Comparison of ENCODE assay signal across 17 cellular contexts in genomic region chr3:150447631-150448465, GRCh38. TPM values are rescaled to one million over a fixed set of nuclear protein-coding genes. Genes with fewer than 3 reads are reported as not detected.
DNase-seq lines count a peak whose midpoint lies in the region; ATAC-seq and TF ChIP-seq lines count a peak whose summit lies in the region.
"Had no signal": no experiment of that assay in that cellular context is flagged by ENCODE, and none has a peak within 500 bp of the region (broad histone marks: within the 10 kb centered on the region; RNA-seq: fewer than 3 reads in every experiment).

No MANE protein-coding gene starts in this region.

- no peak overlapping the region for H3K27ac ChIP-seq in CD8-positive, alpha-beta T cell (ENCODE audit: low read depth, low read length)
- no peak overlapping the region for H3K27ac ChIP-seq in naive thymus-derived CD4-positive, alpha-beta T cell (ENCODE audit: low read depth, low read length)

- no peak for DNase-seq in CD8-positive, alpha-beta T cell
- DNase-seq in NCI-H69 (lab: John Stamatoyannopoulos, UW) = peak; percentile 3
- peak; percentile 54 for DNase-seq in dermis blood vessel endothelial cell
- no peak for DNase-seq in naive thymus-derived CD4-positive, alpha-beta T cell
- DNase-seq in T-helper 1 cell = no peak
- DNase-seq in G401 (ENCODE audit: low spot score) = no peak
- DNase-seq in NCI-H1092 treated with DMSO at 0.1 percent for 48 hours (lab: John Stamatoyannopoulos, UW) = no peak
- DNase-seq: activated CD4-positive, CD25-positive, alpha-beta regulatory T cell treated with anti-CD3 and anti-CD28 coated beads, Interleukin-2, amount 50 U/mL, for 72 hours; activated T-cell treated with anti-CD3 and anti-CD28 coated beads, Interleukin-2, amount 50 U/mL, for 48 hours; CD4-positive, alpha-beta T cell; NCI-H1048; NCI-H510A treated with DMSO at 0.1 percent for 48 hours; SHP77 treated with DMSO at 0.1 percent for 48 hours had no signal

- in situ Hi-C loops in G401 (cut with HindIII; ENCODE audit: low sequenced_read_pairs) = no loop called here

- H3K4me1 ChIP-seq in CD8-positive, alpha-beta T cell (ENCODE audit: insufficient read depth, low read length) = no peaks in the 10 kb centered on the region
- peaks cover 3 to 4% of the 10 kb centered on the region in 2 donors for H3K4me1 ChIP-seq in naive thymus-derived CD4-positive, alpha-beta T cell (ENCODE audit: control insufficient read depth in 2 of 2, insufficient read depth in 2 of 2, low read length in 2 of 2)

- H3K4me1 Mint-ChIP-seq in CD8-positive, alpha-beta T cell (ENCODE audit: low read depth) = peaks cover 49% of the 10 kb centered on the region
- H3K4me1 Mint-ChIP-seq in naive thymus-derived CD4-positive, alpha-beta T cell = peaks cover 19 to 59% (median 52%) of the 10 kb centered on the region in 7 donors

- no peaks in the 10 kb centered on the region for H3K27me3 ChIP-seq in CD8-positive, alpha-beta T cell (ENCODE audit: insufficient read depth, low read length)
- no peaks in the 10 kb centered on the region for H3K27me3 ChIP-seq in naive thymus-derived CD4-positive, alpha-beta T cell (ENCODE audit: control insufficient read depth in 2 of 2, insufficient read depth in 2 of 2, low read length in 2 of 2)

- H3K4me3 Mint-ChIP-seq in CD8-positive, alpha-beta T cell = no peak overlapping the region
- no peak overlapping the region for H3K4me3 Mint-ChIP-seq in naive thymus-derived CD4-positive, alpha-beta T cell
- H3K4me3 Mint-ChIP-seq: brain; CD4-positive, alpha-beta T cell; neural crest cell had no signal

- no peak for TF ChIP-seq CTCF in CD8-positive, alpha-beta T cell (IDR thresholded peaks at IDR 0.05)

- no peak for ATAC-seq in CD8-positive, alpha-beta T cell
- no peak for ATAC-seq in naive thymus-derived CD4-positive, alpha-beta T cell
- no peak for ATAC-seq in HG02884 (IDR thresholded peaks at IDR 0.05; ENCODE audit: unreplicated experiment)
- ATAC-seq: esophagus mucosa had no signal

- no peaks in the 10 kb centered on the region for H3K36me3 ChIP-seq in CD8-positive, alpha-beta T cell (ENCODE audit: insufficient read depth, low read length)
- no peaks in the 10 kb centered on the region for H3K36me3 ChIP-seq in naive thymus-derived CD4-positive, alpha-beta T cell (ENCODE audit: control insufficient read depth in 2 of 3, insufficient read depth in 3 of 3, low read length in 3 of 3)

- H3K36me3 Mint-ChIP-seq in CD8-positive, alpha-beta T cell = peaks cover 6% of the 10 kb centered on the region
- H3K36me3 Mint-ChIP-seq in naive thymus-derived CD4-positive, alpha-beta T cell = peaks cover 0 to 11% (median 0%) of the 10 kb centered on the region in 5 donors

- intact Hi-C loops in CD8-positive, alpha-beta T cell (cut with DNase I, micrococcal nuclease) = loop anchor here (5.0 kb wide), 1 partner anchor 36 kb away; no protein-coding TSS in a partner anchor
- intact Hi-C loops in naive thymus-derived CD4-positive, alpha-beta T cell (cut with micrococcal nuclease) = loop anchor here in 1 of 2 donors (2.0 kb wide), 1 partner anchor 13 kb away; no protein-coding TSS in a partner anchor

- no peaks in the 10 kb centered on the region for H3K9me3 Mint-ChIP-seq in CD8-positive, alpha-beta T cell
- no peaks in the 10 kb centered on the region for H3K9me3 Mint-ChIP-seq in naive thymus-derived CD4-positive, alpha-beta T cell
- H3K9me3 Mint-ChIP-seq: brain; CD4-positive, alpha-beta T cell; neural crest cell had no signal

- peak overlapping the region; percentile 28 for H3K27ac Mint-ChIP-seq in CD8-positive, alpha-beta T cell
- peak overlapping the region in 5 of 9 donors; percentile 0 to 38 (median 17) for H3K27ac Mint-ChIP-seq in naive thymus-derived CD4-positive, alpha-beta T cell
- H3K27ac Mint-ChIP-seq: CD4-positive, alpha-beta T cell had no signal

- CTCF ChIA-PET in CD8-positive, alpha-beta T cell (lab: Charles Lee) = no interaction called here
- CTCF ChIA-PET in naive thymus-derived CD4-positive, alpha-beta T cell (lab: Charles Lee) = interaction anchor here (0.7 kb wide), 1 partner anchor 10 kb away, joined by 3 read pairs; no protein-coding TSS in a partner anchor

- H3K9me3 ChIP-seq in CD8-positive, alpha-beta T cell (ENCODE audit: low read length) = no peaks in the 10 kb centered on the region
- H3K9me3 ChIP-seq in naive thymus-derived CD4-positive, alpha-beta T cell (ENCODE audit: control insufficient read depth in 2 of 3, low read length in 3 of 3) = no peaks in the 10 kb centered on the region

- POLR2A ChIA-PET in CD8-positive, alpha-beta T cell (lab: Charles Lee) = no interaction called here
- POLR2A ChIA-PET in naive thymus-derived CD4-positive, alpha-beta T cell (lab: Charles Lee) = interaction anchor here (1.3 kb wide), 1 partner anchor 39 kb away, joined by 3 read pairs; no protein-coding TSS in a partner anchor

- H3K4me3 ChIP-seq in CD8-positive, alpha-beta T cell (ENCODE audit: low read depth, low read length) = no peak overlapping the region
- no peak overlapping the region for H3K4me3 ChIP-seq in naive thymus-derived CD4-positive, alpha-beta T cell (ENCODE audit: low read length)

- no peaks in the 10 kb centered on the region for H3K27me3 Mint-ChIP-seq in CD8-positive, alpha-beta T cell (ENCODE audit: low read depth)
- H3K27me3 Mint-ChIP-seq in naive thymus-derived CD4-positive, alpha-beta T cell = no peaks in the 10 kb centered on the region
- H3K27me3 Mint-ChIP-seq: brain; CD4-positive, alpha-beta T cell had no signal

RNA-seq across cellular contexts. Expression of gene TSC22D2, which starts 39.8 kb away (rescaled TPM):
- total RNA-seq in CD8-positive, alpha-beta T cell = 10 to 100 TPM; 49.3 to 51.7 TPM
- 7.0 and 7.4 TPM in 2 replicates for total RNA-seq in dermis blood vessel endothelial cell
- 10 to 100 TPM; 17.9 to 42.1 (median 27.3) TPM for total RNA-seq in naive thymus-derived CD4-positive, alpha-beta T cell
- 10 to 100 TPM in 1 of 2 donors, 1 to 10 TPM in 1; 6.6 to 12.7 TPM for polyA plus RNA-seq in naive thymus-derived CD4-positive, alpha-beta T cell
- 2.3 and 10.4 TPM in 2 replicates for total RNA-seq in G401 (2014; rRNA removed; shearing (Covaris generic))

Comparison
In these comparisons a context has a peak if more than half of its experiments do, and no peak if none do; other contexts are left out.
1. DNase-seq: peak in NCI-H69 (single experiment) and dermis blood vessel endothelial cell (single experiment); none in CD8-positive, alpha-beta T cell (0 of 7), naive thymus-derived CD4-positive, alpha-beta T cell (0 of 9), T-helper 1 cell (0 of 5), G401 (single experiment) and NCI-H1092 treated with DMSO at 0.1 percent for 48 hours (single experiment).